Comparison of ENCODE assay signal across 9 cellular contexts in genomic region chr4:145679991-145680455, GRCh38. TPM values are rescaled to one million over a fixed set of nuclear protein-coding genes. Genes with fewer than 3 reads are reported as not detected.
DNase-seq lines count a peak whose midpoint lies in the region; ATAC-seq and TF ChIP-seq lines count a peak whose summit lies in the region.
"Had no signal": no experiment of that assay in that cellular context is flagged by ENCODE, and none has a peak within 500 bp of the region (broad histone marks: within the 10 kb centered on the region; RNA-seq: fewer than 3 reads in every experiment).

Gene C4orf51, plus strand, starts transcription at chr4:145680146. Its CDS starts 58 bp downstream, at chr4:145680204.

- no peak for TF ChIP-seq CTCF in sigmoid colon (IDR thresholded peaks at IDR 0.05)

- peaks cover 12% of the 10 kb centered on the region for H3K27me3 Mint-ChIP-seq in activated naive CD4-positive, alpha-beta T cell treated with anti-CD3 and anti-CD28 coated beads for 36 hours (ENCODE audit: low read depth)

- H3K4me3 Mint-ChIP-seq in activated naive CD4-positive, alpha-beta T cell treated with anti-CD3 and anti-CD28 coated beads for 36 hours: no peak within 1 kb of the TSS

- no peak within 1 kb of the TSS for H3K14ac ChIP-seq in trophoblast cell (ENCODE audit: low read length)

- H4K12ac ChIP-seq in trophoblast cell (ENCODE audit: low read depth, low read length): no peak within 1 kb of the TSS

- no peak for TF ChIP-seq POLR2A in sigmoid colon (IDR thresholded peaks at IDR 0.05)

- H3K18ac ChIP-seq in trophoblast cell (ENCODE audit: low read length): no peak within 1 kb of the TSS

- H3K9ac ChIP-seq in trophoblast cell (ENCODE audit: low read length): no peak within 1 kb of the TSS

- no peaks in the 10 kb centered on the region for H3K4me1 Mint-ChIP-seq in activated naive CD4-positive, alpha-beta T cell treated with anti-CD3 and anti-CD28 coated beads for 36 hours (ENCODE audit: low read depth)

- H3K79me1 ChIP-seq in trophoblast cell (ENCODE audit: low read length): no peaks in the 10 kb centered on the region

- H3K36me3 ChIP-seq in SJSA1: no peaks in the 10 kb centered on the region
- no peaks in the 10 kb centered on the region for H3K36me3 ChIP-seq in sigmoid colon
- H3K36me3 ChIP-seq in trophoblast cell (ENCODE audit: control insufficient read depth in 1 of 2, insufficient read depth in 2 of 2, low read length in 2 of 2): no peaks in the 10 kb centered on the region

- H2BK120ac ChIP-seq in trophoblast cell (ENCODE audit: insufficient read depth, low read length, poor library complexity): no peak within 1 kb of the TSS

- H3K27ac ChIP-seq in SJSA1 (peak within 1 kb of the TSS; percentile 40), sigmoid colon (peak within 1 kb of the TSS in 3 of 4 donors; percentile 41 to 67 (median 44)), trophoblast cell (ENCODE audit: low read depth, low read length) (no peak within 1 kb of the TSS)

- H3K4me3 ChIP-seq in SJSA1 (no peak within 1 kb of the TSS), sigmoid colon (no peak within 1 kb of the TSS), trophoblast cell (ENCODE audit: low read depth, low read length) (no peak within 1 kb of the TSS)

- CTCF ChIA-PET in activated naive CD4-positive, alpha-beta T cell treated with anti-CD3 and anti-CD28 coated beads for 36 hours (lab: Charles Lee): no interaction called here

- peak; percentile 71 for ATAC-seq in Right ventricle myocardium superior (ENCODE audit: poor library complexity)

- peak; percentile 17 for DNase-seq in H4 (ENCODE audit: low spot score)
- peak in 1 of 2 experiments; percentile 41 for DNase-seq in SJSA1 (ENCODE audit: low read depth in 1 of 2, low spot score in 2 of 2)
- DNase-seq in Right ventricle myocardium superior: no peak
- DNase-seq in sigmoid colon: no peak
- no peak for DNase-seq in activated naive CD4-positive, alpha-beta T cell treated with anti-CD3 and anti-CD28 coated beads for 36 hours
- DNase-seq in inferior parietal cortex (ENCODE audit: extremely low spot score): no peak
- no peak for DNase-seq in HUDEP-2 (lab: John Stamatoyannopoulos, UW; ENCODE audit: unreplicated experiment in 76 of 76)
- no peak for DNase-seq in trophoblast cell
- DNase-seq: stimulated activated CD4-positive, alpha-beta T cell treated with anti-CD3 and anti-CD28 coated beads, Interleukin-2, amount 100 ng/mL, for 24 hours had no signal

- no peak within 1 kb of the TSS for H4K91ac ChIP-seq in trophoblast cell (ENCODE audit: low read depth, low read length)

- H3K27ac Mint-ChIP-seq in activated naive CD4-positive, alpha-beta T cell treated with anti-CD3 and anti-CD28 coated beads for 36 hours: no peak within 1 kb of the TSS

- H3K36me3 Mint-ChIP-seq in activated naive CD4-positive, alpha-beta T cell treated with anti-CD3 and anti-CD28 coated beads for 36 hours (ENCODE audit: low read depth): no peaks in the 10 kb centered on the region

- H3K23ac ChIP-seq in trophoblast cell (ENCODE audit: low read length): no peak within 1 kb of the TSS

- no peak within 1 kb of the TSS for H3K4me2 ChIP-seq in trophoblast cell (ENCODE audit: low read length)

- no peak within 1 kb of the TSS for H2AK5ac ChIP-seq in trophoblast cell (ENCODE audit: low read length)

- intact Hi-C loops in Right ventricle myocardium superior (cut with DNase I): no loop called here
- intact Hi-C loops in sigmoid colon (cut with DNase I): loop anchor here (5.0 to 10.0 kb wide), 2 partner anchors 52 to 95 kb away; no protein-coding TSS in a partner anchor
- intact Hi-C loops in activated naive CD4-positive, alpha-beta T cell treated with anti-CD3 and anti-CD28 coated beads for 36 hours (cut with micrococcal nuclease): no loop called here

- H3K27me3 ChIP-seq in SJSA1 (replicated peaks) (no peaks in the 10 kb centered on the region), sigmoid colon (no peaks in the 10 kb centered on the region), trophoblast cell (ENCODE audit: insufficient read depth, low read length) (no peaks in the 10 kb centered on the region)

- no peak within 1 kb of the TSS for H2AFZ ChIP-seq in trophoblast cell (ENCODE audit: insufficient read depth, low read length, poor library complexity)

- no peaks in the 10 kb centered on the region for H3K79me2 ChIP-seq in trophoblast cell (ENCODE audit: control insufficient read depth, insufficient read depth, low read length, poor library complexity)

- no peaks in the 10 kb centered on the region for H3K9me3 ChIP-seq in SJSA1 (replicated peaks)
- peaks cover 0 to 3% (median 1%) of the 10 kb centered on the region in 4 donors for H3K9me3 ChIP-seq in sigmoid colon
- no peaks in the 10 kb centered on the region for H3K9me3 ChIP-seq in trophoblast cell (ENCODE audit: insufficient read depth, low read depth, low read length)

- no peak for TF ChIP-seq EP300 in sigmoid colon (IDR thresholded peaks at IDR 0.05)

- peaks cover 5% of the 10 kb centered on the region for H3K9me3 Mint-ChIP-seq in activated naive CD4-positive, alpha-beta T cell treated with anti-CD3 and anti-CD28 coated beads for 36 hours

- 19 to 51% methylated on average over 6 of the region's 6 CpGs for WGBS in sigmoid colon, 2 donors
- no CpG with 5 or more reads among the region's 6 CpGs for WGBS in trophoblast cell (ENCODE audit: extremely low coverage, insufficient coverage, insufficient read length)

- H3K4ac ChIP-seq in trophoblast cell (ENCODE audit: low read depth, low read length): no peak within 1 kb of the TSS

- H2BK12ac ChIP-seq in trophoblast cell (ENCODE audit: low read length): no peak within 1 kb of the TSS

- no peak within 1 kb of the TSS for H4K8ac ChIP-seq in trophoblast cell (ENCODE audit: low read depth, low read length)

- H2BK5ac ChIP-seq in trophoblast cell (ENCODE audit: low read depth, low read length, poor library complexity): no peak within 1 kb of the TSS

- H3K4me1 ChIP-seq in SJSA1 (replicated peaks): peaks cover 18% of the 10 kb centered on the region
- H3K4me1 ChIP-seq in sigmoid colon: peaks cover 0 to 27% (median 19%) of the 10 kb centered on the region in 4 donors
- no peaks in the 10 kb centered on the region for H3K4me1 ChIP-seq in trophoblast cell (ENCODE audit: control insufficient read depth in 1 of 2, insufficient read depth in 2 of 2, low read length in 2 of 2)

RNA-seq across cellular contexts. Expression of gene C4orf51, which starts in this region (rescaled TPM):
- not detected in 2 replicates for total RNA-seq in H4 (2014; rRNA removed; shearing (Covaris generic))
- not detected in 2 replicates for total RNA-seq in SJSA1 (2014; rRNA removed; shearing (Covaris generic))
- total RNA-seq in Right ventricle myocardium superior (not detected), sigmoid colon (not detected)
- not detected for polyA plus RNA-seq in sigmoid colon
- total RNA-seq in activated naive CD4-positive, alpha-beta T cell treated with anti-CD3 and anti-CD28 coated beads for 36 hours: not detected
- polyA plus RNA-seq in trophoblast cell (2013): not detected in 2 replicates

Comparison
In these comparisons a context has a peak if more than half of its experiments do, and no peak if none do; other contexts are left out.
1. Peak in DNase-seq in H4; RNA of the gene not detected or under 1 TPM.
2. Peak in ATAC-seq in Right ventricle myocardium superior; RNA of the gene not detected or under 1 TPM.